ENCODE assay signal across 1 cellular context in the genomic region with DNA sequence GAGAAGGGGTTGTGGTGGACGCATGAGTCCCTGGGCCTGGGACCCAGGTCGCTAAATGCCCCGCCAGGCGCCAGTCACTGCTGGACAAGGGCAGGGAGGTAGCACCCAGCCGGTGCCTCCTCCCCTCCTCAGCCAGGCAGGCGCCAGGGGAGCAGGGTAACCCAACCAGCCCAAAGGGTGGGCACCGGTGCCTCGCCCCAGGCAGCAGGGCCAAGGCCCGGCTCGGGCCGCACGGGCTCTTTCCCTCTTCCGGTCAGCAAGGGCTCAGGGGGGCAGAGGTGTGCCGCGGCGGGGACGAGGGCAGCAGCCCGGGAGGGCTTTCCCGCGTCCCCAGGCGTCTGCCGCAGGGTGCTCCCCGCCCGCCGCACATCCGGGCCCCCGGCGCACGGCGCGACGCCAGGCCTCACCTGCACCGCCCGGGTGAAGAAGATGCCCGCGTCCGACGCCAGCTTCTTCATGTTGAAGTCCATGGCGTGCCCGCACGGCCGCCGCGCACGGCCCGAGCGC.
A peak's percentile ranks its signal among the peaks of the same experiment; 100 is the strongest.
TF ChIP-seq lines count a peak whose summit lies in the region.

No MANE protein-coding gene starts in this region.

TF ChIP-seq in WTC11, 78 proteins besides CTCF, POLR2A, EP300 and RAD21 (continued from another document):
- TF ChIP-seq, protein P1, sequence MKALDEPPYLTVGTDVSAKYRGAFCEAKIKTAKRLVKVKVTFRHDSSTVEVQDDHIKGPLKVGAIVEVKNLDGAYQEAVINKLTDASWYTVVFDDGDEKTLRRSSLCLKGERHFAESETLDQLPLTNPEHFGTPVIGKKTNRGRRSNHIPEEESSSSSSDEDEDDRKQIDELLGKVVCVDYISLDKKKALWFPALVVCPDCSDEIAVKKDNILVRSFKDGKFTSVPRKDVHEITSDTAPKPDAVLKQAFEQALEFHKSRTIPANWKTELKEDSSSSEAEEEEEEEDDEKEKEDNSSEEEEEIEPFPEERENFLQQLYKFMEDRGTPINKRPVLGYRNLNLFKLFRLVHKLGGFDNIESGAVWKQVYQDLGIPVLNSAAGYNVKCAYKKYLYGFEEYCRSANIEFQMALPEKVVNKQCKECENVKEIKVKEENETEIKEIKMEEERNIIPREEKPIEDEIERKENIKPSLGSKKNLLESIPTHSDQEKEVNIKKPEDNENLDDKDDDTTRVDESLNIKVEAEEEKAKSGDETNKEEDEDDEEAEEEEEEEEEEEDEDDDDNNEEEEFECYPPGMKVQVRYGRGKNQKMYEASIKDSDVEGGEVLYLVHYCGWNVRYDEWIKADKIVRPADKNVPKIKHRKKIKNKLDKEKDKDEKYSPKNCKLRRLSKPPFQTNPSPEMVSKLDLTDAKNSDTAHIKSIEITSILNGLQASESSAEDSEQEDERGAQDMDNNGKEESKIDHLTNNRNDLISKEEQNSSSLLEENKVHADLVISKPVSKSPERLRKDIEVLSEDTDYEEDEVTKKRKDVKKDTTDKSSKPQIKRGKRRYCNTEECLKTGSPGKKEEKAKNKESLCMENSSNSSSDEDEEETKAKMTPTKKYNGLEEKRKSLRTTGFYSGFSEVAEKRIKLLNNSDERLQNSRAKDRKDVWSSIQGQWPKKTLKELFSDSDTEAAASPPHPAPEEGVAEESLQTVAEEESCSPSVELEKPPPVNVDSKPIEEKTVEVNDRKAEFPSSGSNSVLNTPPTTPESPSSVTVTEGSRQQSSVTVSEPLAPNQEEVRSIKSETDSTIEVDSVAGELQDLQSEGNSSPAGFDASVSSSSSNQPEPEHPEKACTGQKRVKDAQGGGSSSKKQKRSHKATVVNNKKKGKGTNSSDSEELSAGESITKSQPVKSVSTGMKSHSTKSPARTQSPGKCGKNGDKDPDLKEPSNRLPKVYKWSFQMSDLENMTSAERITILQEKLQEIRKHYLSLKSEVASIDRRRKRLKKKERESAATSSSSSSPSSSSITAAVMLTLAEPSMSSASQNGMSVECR (CRISPR knock-in tag; IDR thresholded peaks at IDR 0.05; ENCODE audit: borderline replicate concordance): peak; percentile 45; the same call in 1 of the 2 replicates
- TF ChIP-seq, protein P2, sequence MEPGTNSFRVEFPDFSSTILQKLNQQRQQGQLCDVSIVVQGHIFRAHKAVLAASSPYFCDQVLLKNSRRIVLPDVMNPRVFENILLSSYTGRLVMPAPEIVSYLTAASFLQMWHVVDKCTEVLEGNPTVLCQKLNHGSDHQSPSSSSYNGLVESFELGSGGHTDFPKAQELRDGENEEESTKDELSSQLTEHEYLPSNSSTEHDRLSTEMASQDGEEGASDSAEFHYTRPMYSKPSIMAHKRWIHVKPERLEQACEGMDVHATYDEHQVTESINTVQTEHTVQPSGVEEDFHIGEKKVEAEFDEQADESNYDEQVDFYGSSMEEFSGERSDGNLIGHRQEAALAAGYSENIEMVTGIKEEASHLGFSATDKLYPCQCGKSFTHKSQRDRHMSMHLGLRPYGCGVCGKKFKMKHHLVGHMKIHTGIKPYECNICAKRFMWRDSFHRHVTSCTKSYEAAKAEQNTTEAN (CRISPR knock-in tag; IDR thresholded peaks at IDR 0.05): 0 out of 2 replicates have a peak, but pooled peaks have one; percentile 48
- TF ChIP-seq ERG (CRISPR knock-in tag; IDR thresholded peaks at IDR 0.05): no peak
- no peak for TF ChIP-seq TCF7 (CRISPR knock-in tag; IDR thresholded peaks at IDR 0.05; ENCODE audit: low read depth)
- no peak for TF ChIP-seq CREB1 (CRISPR knock-in tag; IDR thresholded peaks at IDR 0.05)
- TF ChIP-seq, protein P3, sequence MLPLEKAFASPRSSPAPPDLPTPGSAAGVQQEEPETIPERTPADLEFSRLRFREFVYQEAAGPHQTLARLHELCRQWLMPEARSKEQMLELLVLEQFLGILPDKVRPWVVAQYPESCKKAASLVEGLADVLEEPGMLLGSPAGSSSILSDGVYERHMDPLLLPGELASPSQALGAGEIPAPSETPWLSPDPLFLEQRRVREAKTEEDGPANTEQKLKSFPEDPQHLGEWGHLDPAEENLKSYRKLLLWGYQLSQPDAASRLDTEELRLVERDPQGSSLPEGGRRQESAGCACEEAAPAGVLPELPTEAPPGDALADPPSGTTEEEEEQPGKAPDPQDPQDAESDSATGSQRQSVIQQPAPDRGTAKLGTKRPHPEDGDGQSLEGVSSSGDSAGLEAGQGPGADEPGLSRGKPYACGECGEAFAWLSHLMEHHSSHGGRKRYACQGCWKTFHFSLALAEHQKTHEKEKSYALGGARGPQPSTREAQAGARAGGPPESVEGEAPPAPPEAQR (CRISPR knock-in tag; IDR thresholded peaks at IDR 0.05): no peak
- TF ChIP-seq ZNF138 (CRISPR knock-in tag; conservative IDR thresholded peaks at IDR 0.05): no peak
- TF ChIP-seq ATF1 (CRISPR knock-in tag; IDR thresholded peaks at IDR 0.05): no peak
- TF ChIP-seq, protein P4, sequence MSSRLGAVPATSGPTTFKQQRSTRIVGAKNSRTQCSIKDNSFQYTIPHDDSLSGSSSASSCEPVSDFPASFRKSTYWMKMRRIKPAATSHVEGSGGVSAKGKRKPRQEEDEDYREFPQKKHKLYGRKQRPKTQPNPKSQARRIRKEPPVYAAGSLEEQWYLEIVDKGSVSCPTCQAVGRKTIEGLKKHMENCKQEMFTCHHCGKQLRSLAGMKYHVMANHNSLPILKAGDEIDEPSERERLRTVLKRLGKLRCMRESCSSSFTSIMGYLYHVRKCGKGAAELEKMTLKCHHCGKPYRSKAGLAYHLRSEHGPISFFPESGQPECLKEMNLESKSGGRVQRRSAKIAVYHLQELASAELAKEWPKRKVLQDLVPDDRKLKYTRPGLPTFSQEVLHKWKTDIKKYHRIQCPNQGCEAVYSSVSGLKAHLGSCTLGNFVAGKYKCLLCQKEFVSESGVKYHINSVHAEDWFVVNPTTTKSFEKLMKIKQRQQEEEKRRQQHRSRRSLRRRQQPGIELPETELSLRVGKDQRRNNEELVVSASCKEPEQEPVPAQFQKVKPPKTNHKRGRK (CRISPR knock-in tag; IDR thresholded peaks at IDR 0.05; ENCODE audit: borderline replicate concordance): no peak
- no peak for TF ChIP-seq ZNF423 (CRISPR knock-in tag; IDR thresholded peaks at IDR 0.05)
- 0 out of 2 replicates have a peak, but pooled peaks have one; percentile 64 for TF ChIP-seq FOXP1 (CRISPR knock-in tag; IDR thresholded peaks at IDR 0.05; ENCODE audit: borderline replicate concordance)
- TF ChIP-seq ZNF416 (CRISPR knock-in tag; IDR thresholded peaks at IDR 0.05): no peak
- TF ChIP-seq ATF3 (CRISPR knock-in tag; conservative IDR thresholded peaks at IDR 0.05): no peak
- TF ChIP-seq USF1 (CRISPR knock-in tag; IDR thresholded peaks at IDR 0.05): no peak
- TF ChIP-seq TP53 (CRISPR knock-in tag; IDR thresholded peaks at IDR 0.05): no peak
- TF ChIP-seq, protein P5, sequence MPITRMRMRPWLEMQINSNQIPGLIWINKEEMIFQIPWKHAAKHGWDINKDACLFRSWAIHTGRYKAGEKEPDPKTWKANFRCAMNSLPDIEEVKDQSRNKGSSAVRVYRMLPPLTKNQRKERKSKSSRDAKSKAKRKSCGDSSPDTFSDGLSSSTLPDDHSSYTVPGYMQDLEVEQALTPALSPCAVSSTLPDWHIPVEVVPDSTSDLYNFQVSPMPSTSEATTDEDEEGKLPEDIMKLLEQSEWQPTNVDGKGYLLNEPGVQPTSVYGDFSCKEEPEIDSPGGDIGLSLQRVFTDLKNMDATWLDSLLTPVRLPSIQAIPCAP (CRISPR knock-in tag; IDR thresholded peaks at IDR 0.05): no peak
- peak; percentile 46; the same call in 1 of the 2 replicates for TF ChIP-seq HMGXB4 (CRISPR knock-in tag; IDR thresholded peaks at IDR 0.05)
